Comparison of ENCODE assay signal across 20 cellular contexts in the genomic region with DNA sequence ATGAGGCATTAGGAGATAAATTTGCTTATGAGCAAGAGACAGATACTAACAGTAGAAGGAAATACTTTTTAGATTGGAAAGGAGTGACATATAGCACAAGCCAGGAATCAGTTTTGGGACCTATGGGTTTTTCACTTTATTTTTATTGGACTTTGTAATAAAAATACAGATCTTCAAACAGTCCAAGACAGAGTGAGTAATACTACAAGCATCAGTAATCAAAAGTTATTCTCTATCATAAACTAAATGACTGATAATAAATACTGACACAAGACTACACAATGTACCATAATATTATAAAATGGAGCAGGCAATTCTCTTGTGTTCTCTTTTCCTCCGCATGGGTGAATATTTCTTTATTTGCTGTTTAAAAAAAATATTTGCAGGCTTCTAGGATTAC.
DNase-seq lines count a peak whose midpoint lies in the region; ATAC-seq, FAIRE-seq and TF ChIP-seq lines count a peak whose summit lies in the region.
"Had no signal": no experiment of that assay in that cellular context is flagged by ENCODE, and none has a peak within 500 bp of the region (broad histone marks: within the 10 kb centered on the region; RNA-seq: fewer than 3 reads in every experiment).

No MANE protein-coding gene starts in this region.

- H3K9me1 ChIP-seq in IMR-90 (ENCODE audit: insufficient read depth, low read length): 0 out of 2 replicates have a peak, but pooled peaks cover 6% of the 10 kb centered on the region

- in situ Hi-C loops in IMR-90 (cut with MboI; ENCODE audit: low sequenced_read_pairs): loop anchor here (10.0 kb wide), 1 partner anchor 368 kb away; no protein-coding TSS in a partner anchor

- H3K4me1 ChIP-seq in IMR-90 (ENCODE audit: control insufficient read depth, insufficient read depth, low read length) (peaks cover 7% of the 10 kb centered on the region; the same call in 1 of the 2 replicates), skeletal muscle satellite cell (ENCODE audit: control insufficient read depth, insufficient read depth, low read length) (peaks cover 28% of the 10 kb centered on the region)
- H3K4me1 ChIP-seq: BE2C had no signal

- dilution Hi-C loops in IMR-90 (cut with HindIII; ENCODE audit: low sequenced_read_pairs, unreplicated experiment): no loop called here

- intact Hi-C loops in IMR-90 (cut with micrococcal nuclease): no loop called here

- no peak overlapping the region for H4K91ac ChIP-seq in IMR-90 (ENCODE audit: insufficient read depth, low read depth, low read length)

- H3K9me3 ChIP-seq in IMR-90 (ENCODE audit: control insufficient read depth, insufficient read depth, low read length) (no peaks in the 10 kb centered on the region), skeletal muscle satellite cell (replicated peaks; ENCODE audit: low read length) (no peaks in the 10 kb centered on the region)
- H3K9me3 ChIP-seq: BE2C had no signal

- H2BK20ac ChIP-seq in IMR-90 (ENCODE audit: low read depth, low read length): no peak overlapping the region

- H3K18ac ChIP-seq in IMR-90 (ENCODE audit: low read depth, low read length): no peak overlapping the region

- no peak overlapping the region for H4K5ac ChIP-seq in IMR-90 (ENCODE audit: low read depth, low read length)

- H3K27ac ChIP-seq in IMR-90 (ENCODE audit: insufficient read depth, low read length): no peak overlapping the region
- H3K27ac ChIP-seq: C4-2B had no signal

- H3K79me1 ChIP-seq in IMR-90 (ENCODE audit: low read depth in 1 of 2, low read length in 2 of 2): peaks cover 3 to 5% of the 10 kb centered on the region in 2 experiments; a peak in 2 of 4 replicates

- H3K27me3 ChIP-seq in IMR-90 (ENCODE audit: control insufficient read depth, insufficient read depth, low read length): no peaks in the 10 kb centered on the region
- H3K27me3 ChIP-seq in skeletal muscle satellite cell (ENCODE audit: control insufficient read depth, insufficient read depth, low read length): no peaks in the 10 kb centered on the region
- H3K27me3 ChIP-seq: BE2C had no signal

- H3K23ac ChIP-seq in IMR-90 (ENCODE audit: low read depth, low read length): no peak overlapping the region

- no peak overlapping the region for H2AK5ac ChIP-seq in IMR-90 (ENCODE audit: low read depth, low read length)

- H2AFZ ChIP-seq in IMR-90 (replicated peaks; ENCODE audit: low read length, poor library complexity): no peak overlapping the region
- H2AFZ ChIP-seq: GM23338 had no signal

- no peak overlapping the region for H2AK9ac ChIP-seq in IMR-90 (replicated peaks; ENCODE audit: low read depth, low read length, poor library complexity)

- H3K4me2 ChIP-seq in IMR-90 (ENCODE audit: low read depth, low read length): no peak overlapping the region
- peak overlapping the region; percentile 37 for H3K4me2 ChIP-seq in skeletal muscle satellite cell (ENCODE audit: low read length)
- H3K4me2 ChIP-seq: GM23338 had no signal

- TF ChIP-seq POLR2A in IMR-90 (IDR thresholded peaks at IDR 0.05; ENCODE audit: low read depth, low read length): no peak

- no peak overlapping the region for H2BK120ac ChIP-seq in IMR-90 (ENCODE audit: low read depth, low read length)

- H3K4me3 ChIP-seq in IMR-90 (ENCODE audit: insufficient read depth, low read depth, low read length) (no peak overlapping the region), skeletal muscle satellite cell (ENCODE audit: low read length) (peak overlapping the region; percentile 6)
- H3K4me3 ChIP-seq: GM23338 had no signal

- H3K36me3 ChIP-seq in IMR-90 (ENCODE audit: control insufficient read depth, insufficient read depth, low read length): no peaks in the 10 kb centered on the region
- peaks cover 5% of the 10 kb centered on the region for H3K36me3 ChIP-seq in skeletal muscle satellite cell (ENCODE audit: insufficient read depth, low read length)
- H3K36me3 ChIP-seq: BE2C had no signal

- no peaks in the 10 kb centered on the region for H4K20me1 ChIP-seq in IMR-90 (ENCODE audit: insufficient read depth, low read length)

- no TSS peak for BruUV-seq in IMR-90 (replicated peaks; lab: Mats Ljungman, UMichigan)

- no peak overlapping the region for H3K14ac ChIP-seq in IMR-90 (replicated peaks; ENCODE audit: low read depth, low read length)

- no peak overlapping the region for H2BK5ac ChIP-seq in IMR-90 (ENCODE audit: low read depth, low read length, poor library complexity, severe bottlenecking)

- no peak overlapping the region for H2BK15ac ChIP-seq in IMR-90 (ENCODE audit: low read depth, low read length)

- TF ChIP-seq CTCF in IMR-90 (conservative IDR thresholded peaks at IDR 0.05; ENCODE audit: low read depth, low read length): no peak

- no peak overlapping the region for H3K56ac ChIP-seq in IMR-90 (ENCODE audit: extremely low read depth, insufficient read depth, low read length)

- FAIRE-seq in endometrium (lab: Jason Lieb, UNC): peak; percentile 50
- FAIRE-seq: A204.1, D721Med, GM12892 had no signal

- H3K4ac ChIP-seq in IMR-90 (ENCODE audit: low read depth, low read length): no peak overlapping the region

- no CpG with 5 or more reads among the region's 1 CpG for WGBS in IMR-90 (ENCODE audit: extremely low coverage in 2 of 2, insufficient read length in 1 of 2), 2 experiments

- POLR2A ChIA-PET in IMR-90 (lab: Charles Lee; ENCODE audit: unreplicated experiment): no interaction called here

- H3K9ac ChIP-seq in IMR-90 (ENCODE audit: low read depth, low read length): no peak overlapping the region
- H3K9ac ChIP-seq in skeletal muscle satellite cell (ENCODE audit: low read depth, low read length): peak overlapping the region; percentile 32

- DNase-seq in IMR-90 (no peak), iris pigment epithelial cell (ENCODE audit: low read depth) (peak; percentile 10), Kasumi-1 (lab: John Stamatoyannopoulos, UW) (no peak), islet precursor cell (no peak), SK-N-DZ (ENCODE audit: low spot score) (no peak), NOMO-1 treated with dmso at 0.1 percent for 144 hours (lab: John Stamatoyannopoulos, UW; ENCODE audit: unreplicated experiment) (no peak)
- DNase-seq: CD4-positive, alpha-beta memory T cell; COR-L47; DMS153; DMS79 treated with DMSO at 0.1 percent for 48 hours; GDM1; H7 had no signal

- ATAC-seq in IMR-90 (ENCODE audit: low read depth): peak; percentile 63

- no peak for TF ChIP-seq RAD21 in IMR-90 (IDR thresholded peaks at IDR 0.05; ENCODE audit: low read length)

- no peak overlapping the region for H4K8ac ChIP-seq in IMR-90 (ENCODE audit: low read depth in 2 of 2, low read length in 2 of 2)

- CTCF ChIA-PET in IMR-90 (lab: Yijun Ruan, JAX): no interaction called here

TF ChIP-seq in IMR-90, 13 proteins besides CTCF, POLR2A, EP300 and RAD21:
- no peak for TF ChIP-seq RCOR1 (IDR thresholded peaks at IDR 0.05; ENCODE audit: insufficient replicate concordance, low read length)
